Comparison of ENCODE assay signal across 1 cellular context in the genomic region with DNA sequence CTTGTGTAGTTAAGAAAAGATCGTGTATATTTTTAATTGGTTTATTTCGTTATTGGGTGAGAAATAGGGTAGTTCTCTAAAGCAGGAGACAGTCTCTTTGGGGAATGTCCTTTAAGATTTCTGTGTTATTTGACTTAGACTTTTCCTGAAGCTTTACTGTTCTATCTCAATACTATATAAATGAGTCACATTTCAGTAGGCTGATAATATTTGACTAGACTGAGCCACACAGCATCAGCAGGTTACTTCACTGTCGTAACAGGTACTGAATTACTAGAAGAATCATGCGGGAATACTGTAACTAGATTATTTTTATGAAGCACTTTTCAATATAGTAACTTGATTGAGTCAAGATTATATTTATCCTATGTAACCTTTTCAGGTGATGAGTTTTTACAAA.
TF ChIP-seq lines count a peak whose summit lies in the region.

No MANE protein-coding gene starts in this region.

TF ChIP-seq in K562, 482 proteins besides CTCF, POLR2A, EP300 and RAD21 (continued from another document):
- TF ChIP-seq, protein P1, sequence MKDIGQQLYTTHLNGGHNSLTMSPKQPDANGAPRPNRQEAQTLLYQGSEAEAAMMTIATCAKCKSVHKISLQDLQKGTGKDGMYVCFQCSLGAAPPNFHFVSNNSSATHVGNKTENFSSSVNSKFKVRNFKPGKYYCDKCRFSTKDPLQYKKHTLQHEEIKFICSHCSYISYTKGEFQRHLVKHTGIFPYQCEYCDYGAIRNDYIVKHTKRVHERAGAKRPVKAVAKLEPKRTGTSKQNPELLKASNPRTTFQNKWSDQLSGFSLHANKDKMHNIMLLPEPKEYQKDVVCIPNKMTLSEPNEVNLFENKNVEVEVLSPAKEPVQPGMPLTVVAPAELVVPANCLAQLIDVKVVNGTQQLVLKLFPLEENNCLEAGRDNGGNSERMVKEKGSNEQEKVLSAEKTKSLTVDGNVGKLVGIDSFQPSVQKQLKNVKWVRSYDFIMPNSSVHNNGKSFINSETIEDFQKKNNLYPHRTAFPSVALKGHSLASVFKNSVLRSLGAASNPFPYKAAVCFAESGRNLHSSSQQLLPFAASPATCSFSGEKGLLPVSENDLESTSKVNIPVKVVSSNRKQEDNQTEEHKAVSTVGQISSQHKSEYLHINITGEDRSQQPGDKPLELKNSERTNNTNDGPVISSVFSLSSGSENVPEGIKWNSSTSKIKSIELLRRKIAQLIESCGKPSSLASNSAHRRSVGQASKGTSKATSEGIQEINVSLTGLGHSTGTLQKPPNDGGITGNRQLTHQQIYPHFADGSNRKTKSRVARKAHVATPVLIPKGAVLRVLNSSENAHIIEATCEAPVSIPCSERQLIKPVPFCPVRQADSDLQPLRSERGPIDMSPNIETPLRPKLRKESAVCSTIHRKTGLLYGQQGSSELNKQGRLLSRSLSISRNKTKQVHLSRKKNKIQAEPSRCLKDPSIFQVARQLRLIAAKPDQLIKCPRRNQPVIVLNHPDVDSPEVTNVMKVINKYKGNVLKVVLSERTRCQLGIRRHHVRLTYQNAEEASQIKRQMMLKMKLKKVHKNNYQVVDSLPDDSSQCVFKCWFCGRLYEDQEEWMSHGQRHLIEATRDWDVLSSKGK (CRISPR knock-in tag; IDR thresholded peaks at IDR 0.05), result no peak
- no peak for TF ChIP-seq BRF1 (IDR thresholded peaks at IDR 0.05; ENCODE audit: borderline replicate concordance, extremely low read depth, insufficient read length)
- TF ChIP-seq C11orf30 (IDR thresholded peaks at IDR 0.05; ENCODE audit: low read depth), result no peak
- no peak for TF ChIP-seq POLR2B (IDR thresholded peaks at IDR 0.05; ENCODE audit: low read depth, partially characterized antibody)
- TF ChIP-seq, protein P2, sequence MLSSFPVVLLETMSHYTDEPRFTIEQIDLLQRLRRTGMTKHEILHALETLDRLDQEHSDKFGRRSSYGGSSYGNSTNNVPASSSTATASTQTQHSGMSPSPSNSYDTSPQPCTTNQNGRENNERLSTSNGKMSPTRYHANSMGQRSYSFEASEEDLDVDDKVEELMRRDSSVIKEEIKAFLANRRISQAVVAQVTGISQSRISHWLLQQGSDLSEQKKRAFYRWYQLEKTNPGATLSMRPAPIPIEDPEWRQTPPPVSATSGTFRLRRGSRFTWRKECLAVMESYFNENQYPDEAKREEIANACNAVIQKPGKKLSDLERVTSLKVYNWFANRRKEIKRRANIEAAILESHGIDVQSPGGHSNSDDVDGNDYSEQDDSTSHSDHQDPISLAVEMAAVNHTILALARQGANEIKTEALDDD (IDR thresholded peaks at IDR 0.05), result no peak
- TF ChIP-seq ZEB2 (IDR thresholded peaks at IDR 0.05), result no peak
- TF ChIP-seq, protein P3, sequence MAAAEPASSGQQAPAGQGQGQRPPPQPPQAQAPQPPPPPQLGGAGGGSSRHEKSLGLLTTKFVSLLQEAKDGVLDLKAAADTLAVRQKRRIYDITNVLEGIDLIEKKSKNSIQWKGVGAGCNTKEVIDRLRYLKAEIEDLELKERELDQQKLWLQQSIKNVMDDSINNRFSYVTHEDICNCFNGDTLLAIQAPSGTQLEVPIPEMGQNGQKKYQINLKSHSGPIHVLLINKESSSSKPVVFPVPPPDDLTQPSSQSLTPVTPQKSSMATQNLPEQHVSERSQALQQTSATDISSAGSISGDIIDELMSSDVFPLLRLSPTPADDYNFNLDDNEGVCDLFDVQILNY (CRISPR knock-in tag; IDR thresholded peaks at IDR 0.05), result no peak
- TF ChIP-seq, protein P4, sequence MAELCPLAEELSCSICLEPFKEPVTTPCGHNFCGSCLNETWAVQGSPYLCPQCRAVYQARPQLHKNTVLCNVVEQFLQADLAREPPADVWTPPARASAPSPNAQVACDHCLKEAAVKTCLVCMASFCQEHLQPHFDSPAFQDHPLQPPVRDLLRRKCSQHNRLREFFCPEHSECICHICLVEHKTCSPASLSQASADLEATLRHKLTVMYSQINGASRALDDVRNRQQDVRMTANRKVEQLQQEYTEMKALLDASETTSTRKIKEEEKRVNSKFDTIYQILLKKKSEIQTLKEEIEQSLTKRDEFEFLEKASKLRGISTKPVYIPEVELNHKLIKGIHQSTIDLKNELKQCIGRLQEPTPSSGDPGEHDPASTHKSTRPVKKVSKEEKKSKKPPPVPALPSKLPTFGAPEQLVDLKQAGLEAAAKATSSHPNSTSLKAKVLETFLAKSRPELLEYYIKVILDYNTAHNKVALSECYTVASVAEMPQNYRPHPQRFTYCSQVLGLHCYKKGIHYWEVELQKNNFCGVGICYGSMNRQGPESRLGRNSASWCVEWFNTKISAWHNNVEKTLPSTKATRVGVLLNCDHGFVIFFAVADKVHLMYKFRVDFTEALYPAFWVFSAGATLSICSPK (IDR thresholded peaks at IDR 0.05; ENCODE audit: borderline replicate concordance), result no peak
- TF ChIP-seq KLF16 (IDR thresholded peaks at IDR 0.05), result no peak
- TF ChIP-seq XRCC4 (IDR thresholded peaks at IDR 0.05; ENCODE audit: extremely low read depth, insufficient read depth, insufficient read length), result no peak
- TF ChIP-seq ZNF77 (CRISPR knock-in tag; IDR thresholded peaks at IDR 0.05), result no peak
- TF ChIP-seq CHD1 (IDR thresholded peaks at IDR 0.05; ENCODE audit: low read length), result no peak
- TF ChIP-seq FIP1L1 (IDR thresholded peaks at IDR 0.05; ENCODE audit: low read depth, low read length, poor library complexity, severe bottlenecking), result no peak
- no peak for TF ChIP-seq SMARCA5 (IDR thresholded peaks at IDR 0.05)
- TF ChIP-seq SP1 (CRISPR knock-in tag; IDR thresholded peaks at IDR 0.05), result no peak
